In the genomic region with DNA sequence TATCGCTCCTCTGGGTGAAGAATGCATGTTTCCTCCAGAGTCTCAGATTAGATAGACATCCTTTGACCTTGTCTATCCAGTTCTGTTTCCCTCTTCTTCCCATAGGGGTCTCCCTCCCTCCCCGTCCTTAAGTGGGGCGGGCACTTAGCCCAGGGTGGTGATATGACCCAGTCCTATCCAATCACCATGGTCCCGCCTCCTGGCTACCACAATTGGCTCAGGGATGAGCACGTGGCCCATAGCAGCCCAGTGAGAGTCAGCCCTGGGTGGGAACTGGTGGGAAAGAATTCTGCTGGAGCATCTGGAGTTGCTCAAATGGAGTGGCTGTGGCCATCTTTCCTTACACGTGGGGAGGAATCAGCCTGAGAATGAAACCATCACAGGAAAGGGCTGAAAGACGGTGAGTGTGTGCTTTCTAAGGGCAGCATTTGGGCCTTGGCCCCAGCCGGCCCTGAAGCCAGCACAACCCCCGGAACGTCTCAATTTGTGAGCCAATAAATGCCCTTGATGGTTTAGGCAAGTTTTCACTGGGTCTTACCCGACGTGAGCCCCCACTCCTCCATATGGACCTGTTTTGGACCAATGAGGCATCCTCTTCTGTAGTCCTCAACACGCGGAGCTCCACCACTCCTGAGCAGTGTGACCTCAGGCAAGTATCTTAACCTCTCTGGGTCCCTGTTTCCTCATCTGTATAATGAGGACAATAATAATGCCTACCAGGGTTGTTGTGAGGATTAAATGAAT, we compare ENCODE assay signal across 8 cellular contexts. TPM values are rescaled to one million over a fixed set of nuclear protein-coding genes. Genes with fewer than 3 reads are reported as not detected.
DNase-seq lines count a peak whose midpoint lies in the region; ATAC-seq and TF ChIP-seq lines count a peak whose summit lies in the region.

No MANE protein-coding gene starts in this region.

- peak overlapping the region; percentile 81 for H3K27ac ChIP-seq in fibroblast of lung (ENCODE audit: insufficient read depth, low read length)
- peak overlapping the region; percentile 87 to 92 (median 90) for H3K27ac ChIP-seq in transverse colon

- H3K36me3 ChIP-seq in fibroblast of lung (ENCODE audit: control insufficient read depth, insufficient read depth, low read length) = peaks cover 3% of the 10 kb centered on the region
- no peaks in the 10 kb centered on the region for H3K36me3 ChIP-seq in mucosa of stomach (ENCODE audit: control insufficient read depth, insufficient read depth, low read length)
- no peaks in the 10 kb centered on the region for H3K36me3 ChIP-seq in transverse colon

- H3K9ac ChIP-seq in fibroblast of lung (ENCODE audit: insufficient read depth, low read length) (peak overlapping the region; percentile 16), mucosa of stomach (ENCODE audit: low read length) (peak overlapping the region; percentile 14)

- BruUV-seq in Calu3 (replicated peaks; lab: Mats Ljungman, UMichigan) = TSS peak; percentile 16

- no peaks in the 10 kb centered on the region for H3K27me3 ChIP-seq in fibroblast of lung (ENCODE audit: control insufficient read depth, insufficient read depth, low read length)
- H3K27me3 ChIP-seq in mucosa of stomach (ENCODE audit: control insufficient read depth, insufficient read depth, low read length) = no peaks in the 10 kb centered on the region
- H3K27me3 ChIP-seq in transverse colon = no peaks in the 10 kb centered on the region

- no peak for TF ChIP-seq EP300 in transverse colon (IDR thresholded peaks at IDR 0.05; ENCODE audit: low read depth)

- peak overlapping the region; percentile 27 for H3K4me3 ChIP-seq in HFF-Myc (replicated peaks; ENCODE audit: low read depth, low read length)
- peak overlapping the region in 1 of 4 experiments; percentile 27 for H3K4me3 ChIP-seq in fibroblast of lung (replicated peaks in 1 of 4; ENCODE audit: control extremely low read depth in 1 of 4, insufficient read depth in 1 of 4, low read depth in 3 of 4, low read length in 4 of 4)
- no peak overlapping the region for H3K4me3 ChIP-seq in mucosa of stomach (ENCODE audit: low read length)
- H3K4me3 ChIP-seq in transverse colon = peak overlapping the region in 2 of 4 donors; percentile 1 to 15

- H3K9me3 ChIP-seq in fibroblast of lung (ENCODE audit: control insufficient read depth, insufficient read depth, low read depth, low read length) (no peaks in the 10 kb centered on the region), mucosa of stomach (ENCODE audit: control insufficient read depth, low read length) (no peaks in the 10 kb centered on the region), transverse colon (no peaks in the 10 kb centered on the region)

- H3K27ac Mint-ChIP-seq in Calu3 (ENCODE audit: unreplicated experiment) = peak overlapping the region; percentile 86
- no peak overlapping the region for H3K27ac Mint-ChIP-seq in activated CD8-positive, alpha-beta T cell treated with anti-CD3 and anti-CD28 coated beads for 36 hours
- no peak overlapping the region for H3K27ac Mint-ChIP-seq in effector memory CD8-positive, alpha-beta T cell

- H3K4me1 Mint-ChIP-seq in Calu3 (ENCODE audit: low read depth, unreplicated experiment) = peaks cover 16% of the 10 kb centered on the region
- H3K4me1 Mint-ChIP-seq in activated CD8-positive, alpha-beta T cell treated with anti-CD3 and anti-CD28 coated beads for 36 hours (ENCODE audit: low read depth) = peaks cover 17% of the 10 kb centered on the region
- peaks cover 8 to 9% of the 10 kb centered on the region in 2 donors for H3K4me1 Mint-ChIP-seq in effector memory CD8-positive, alpha-beta T cell (ENCODE audit: low read depth in 2 of 2)

- intact Hi-C loops in Calu3 (cut with micrococcal nuclease; ENCODE audit: unreplicated experiment) (no loop called here), transverse colon (cut with DNase I; ENCODE audit: low total_unique reads) (no loop called here)
- intact Hi-C loops in activated CD8-positive, alpha-beta T cell treated with anti-CD3 and anti-CD28 coated beads for 36 hours (cut with micrococcal nuclease) = no loop called here

- POLR2A ChIA-PET in activated CD8-positive, alpha-beta T cell treated with anti-CD3 and anti-CD28 coated beads for 36 hours (lab: Charles Lee) = interaction anchor here (1.0 kb wide), 1 partner anchor 14 kb away, joined by 3 read pairs; a partner anchor contains a TSS

- CTCF ChIA-PET in Calu3 (lab: Charles Lee) = interaction anchor here (0.8 to 1.7 kb wide), 6 partner anchors 10 to 126 kb away, joined by 3 to 5 read pairs (median 4); no protein-coding TSS in a partner anchor
- CTCF ChIA-PET in activated CD8-positive, alpha-beta T cell treated with anti-CD3 and anti-CD28 coated beads for 36 hours (lab: Charles Lee) = interaction anchor here (1.0 to 3.6 kb wide), 3 partner anchors 9 to 59 kb away, joined by 3 to 21 read pairs (median 17); no protein-coding TSS in a partner anchor

- H4K20me1 ChIP-seq in fibroblast of lung (ENCODE audit: control insufficient read depth, extremely low read depth, insufficient read depth, low read length) = no peaks in the 10 kb centered on the region

- H3K36me3 Mint-ChIP-seq in Calu3 (ENCODE audit: insufficient read depth, unreplicated experiment) = peaks cover 20% of the 10 kb centered on the region
- no peaks in the 10 kb centered on the region for H3K36me3 Mint-ChIP-seq in activated CD8-positive, alpha-beta T cell treated with anti-CD3 and anti-CD28 coated beads for 36 hours (ENCODE audit: low read depth)
- peaks cover 2% of the 10 kb centered on the region for H3K36me3 Mint-ChIP-seq in effector memory CD8-positive, alpha-beta T cell (ENCODE audit: insufficient read depth)

- ATAC-seq in activated CD8-positive, alpha-beta T cell treated with anti-CD3 and anti-CD28 coated beads for 36 hours = peak; percentile 95
- ATAC-seq in effector memory CD8-positive, alpha-beta T cell (replicated peaks) = no peak

- DNase-seq in Calu3 (peak; percentile 66), HFF-Myc (ENCODE audit: extremely low read depth, low read depth) (peak; percentile 91), NCI-H460 (ENCODE audit: extremely low read depth, low read depth) (peak; percentile 98), fibroblast of lung (ENCODE audit: low read depth in 2 of 2) (peak; percentile 89 to 97), transverse colon (peak; percentile 88)
- DNase-seq in activated CD8-positive, alpha-beta T cell treated with anti-CD3 and anti-CD28 coated beads for 36 hours = peak; percentile 74
- DNase-seq in effector memory CD8-positive, alpha-beta T cell = no peak

- in situ Hi-C loops in transverse colon (cut with MboI; ENCODE audit: low pct_ligation_motif_present in 1 of 4, low pct_unique_long_range_greater_than_20kb in 1 of 4, low sequenced_read_pairs in 3 of 4) = no loop called here

- no peak for TF ChIP-seq POLR2A in transverse colon (IDR thresholded peaks at IDR 0.05)

- no peak overlapping the region for H2AFZ ChIP-seq in fibroblast of lung (ENCODE audit: low read length)

- TF ChIP-seq CTCF in Calu3 (IDR thresholded peaks at IDR 0.05; ENCODE audit: unreplicated experiment) = peak; percentile 37
- peak; percentile 73 for TF ChIP-seq CTCF in HFF-Myc (IDR thresholded peaks at IDR 0.05; ENCODE audit: low read depth, low read length, missing control alignments)
- TF ChIP-seq CTCF in activated CD8-positive, alpha-beta T cell treated with anti-CD3 and anti-CD28 coated beads for 36 hours (IDR thresholded peaks at IDR 0.05) = no peak
- peak; percentile 38 to 53 for TF ChIP-seq CTCF in fibroblast of lung (conservative IDR thresholded peaks at IDR 0.05 in 1 of 2, IDR thresholded peaks at IDR 0.05 in 1 of 2; ENCODE audit: low read depth in 1 of 2, low read length in 2 of 2)
- peak; percentile 38 to 56 (median 39) for TF ChIP-seq CTCF in transverse colon (IDR thresholded peaks at IDR 0.05)

- peak overlapping the region; percentile 1 for H3K4me2 ChIP-seq in fibroblast of lung (ENCODE audit: extremely low read depth, insufficient read depth, low read length)

- H3K79me2 ChIP-seq in fibroblast of lung (ENCODE audit: control insufficient read depth, insufficient read depth, low read length) = no peaks in the 10 kb centered on the region

- 69% methylated on average over 14 of the region's 14 CpGs; no CpG with 5 or more reads in 1 of the 2 donors for WGBS in transverse colon (ENCODE audit: low coverage in 1 of 2), 2 donors

- H3K4me1 ChIP-seq in fibroblast of lung (ENCODE audit: control insufficient read depth, extremely low read depth, insufficient read depth, low read length) (peaks cover 35% of the 10 kb centered on the region), mucosa of stomach (ENCODE audit: control insufficient read depth, insufficient read depth, low read length) (peaks cover 45% of the 10 kb centered on the region), transverse colon (peaks cover 32 to 82% (median 62%) of the 10 kb centered on the region in 4 donors)

- no peak overlapping the region for H3K4me3 Mint-ChIP-seq in Calu3 (ENCODE audit: low read depth, unreplicated experiment)
- H3K4me3 Mint-ChIP-seq in activated CD8-positive, alpha-beta T cell treated with anti-CD3 and anti-CD28 coated beads for 36 hours = no peak overlapping the region
- no peak overlapping the region for H3K4me3 Mint-ChIP-seq in effector memory CD8-positive, alpha-beta T cell

- H3K9me3 Mint-ChIP-seq in Calu3 (ENCODE audit: low read depth, unreplicated experiment) = no peaks in the 10 kb centered on the region
- H3K9me3 Mint-ChIP-seq in activated CD8-positive, alpha-beta T cell treated with anti-CD3 and anti-CD28 coated beads for 36 hours = no peaks in the 10 kb centered on the region
- H3K9me3 Mint-ChIP-seq in effector memory CD8-positive, alpha-beta T cell = no peaks in the 10 kb centered on the region

- no peaks in the 10 kb centered on the region for H3K27me3 Mint-ChIP-seq in Calu3 (ENCODE audit: unreplicated experiment)
- H3K27me3 Mint-ChIP-seq in activated CD8-positive, alpha-beta T cell treated with anti-CD3 and anti-CD28 coated beads for 36 hours = no peaks in the 10 kb centered on the region
- no peaks in the 10 kb centered on the region for H3K27me3 Mint-ChIP-seq in effector memory CD8-positive, alpha-beta T cell

RNA-seq across cellular contexts. Expression of a gene that starts 14.3 kb away (rescaled TPM):
- total RNA-seq in Calu3 (2022) (55.3 and 58.7 TPM in 2 replicates), fibroblast of lung (12.6 and 17.0 TPM in 2 replicates), transverse colon (100 to 1,000 TPM in 3 of 4 donors, 10 to 100 TPM in 1; 99.5 to 302 (median 151) TPM)
- 8.3 and 8.5 TPM in 2 replicates for total RNA-seq in NCI-H460 (2014; rRNA removed; shearing (Covaris generic))
- 14.1 and 22.9 TPM in 2 replicates for polyA plus RNA-seq in NCI-H460 (2014; cell fraction: nucleus; rRNA removed)
- 10 to 100 TPM; 26.0 to 28.7 TPM for total RNA-seq in activated CD8-positive, alpha-beta T cell treated with anti-CD3 and anti-CD28 coated beads for 36 hours
- polyA plus RNA-seq in fibroblast of lung = 6.6 and 10.1 TPM in 2 replicates
- 16.8 and 17.2 TPM in 2 replicates for polyA plus RNA-seq in fibroblast of lung (2012)
- polyA minus RNA-seq in fibroblast of lung (ENCODE audit: low replicate concordance) = 32.6 and 47.8 TPM in 2 replicates

RNA-seq across cellular contexts. Expression of a gene that starts 42.5 kb away (rescaled TPM):
- total RNA-seq in Calu3 (2022) (21.0 and 25.5 TPM in 2 replicates), fibroblast of lung (4.9 and 7.4 TPM in 2 replicates), transverse colon (1 to 10 TPM in 3 of 4 donors, under 1 TPM in 1; 0.75 to 6.8 (median 6.3) TPM)
- total RNA-seq in NCI-H460 (2014; rRNA removed; shearing (Covaris generic)) = 13.1 TPM in 2 replicates
- 10.6 and 10.7 TPM in 2 replicates for polyA plus RNA-seq in NCI-H460 (2014; cell fraction: nucleus; rRNA removed)
- total RNA-seq in activated CD8-positive, alpha-beta T cell treated with anti-CD3 and anti-CD28 coated beads for 36 hours = 1 to 10 TPM; 6.7 to 7.3 TPM
- polyA plus RNA-seq in fibroblast of lung = 3.8 and 8.0 TPM in 2 replicates
- polyA plus RNA-seq in fibroblast of lung (2012) = 3.8 and 6.5 TPM in 2 replicates
- polyA minus RNA-seq in fibroblast of lung (ENCODE audit: low replicate concordance) = 7.7 and 7.8 TPM in 2 replicates

Comparison
In these comparisons a context has a peak if more than half of its experiments do, and no peak if none do; other contexts are left out.
1. DNase-seq: peak in Calu3 (single experiment), HFF-Myc (single experiment), NCI-H460 (single experiment), activated CD8-positive, alpha-beta T cell treated with anti-CD3 and anti-CD28 coated beads for 36 hours (single experiment), fibroblast of lung (2 of 2) and transverse colon (single experiment); none in effector memory CD8-positive, alpha-beta T cell (0 of 3).